13 cellular contexts compared by ENCODE assay signal in genomic region chr2:241269707-241270520, GRCh38. TPM values are rescaled to one million over a fixed set of nuclear protein-coding genes. Genes with fewer than 3 reads are reported as not detected.
DNase-seq lines count a peak whose midpoint lies in the region; TF ChIP-seq lines count a peak whose summit lies in the region.
"Had no signal": no experiment of that assay in that cellular context is flagged by ENCODE, and none has a peak within 500 bp of the region (broad histone marks: within the 10 kb centered on the region; RNA-seq: fewer than 3 reads in every experiment).

No MANE protein-coding gene starts in this region.

- peak overlapping the region; percentile 89 for H3K4me2 ChIP-seq in hepatocyte

- peak overlapping the region; percentile 90 for H3K4me3 ChIP-seq in hepatocyte
- peak overlapping the region; percentile 77 for H3K4me3 ChIP-seq in skeletal muscle cell (ENCODE audit: low read depth, low read length)
- no peak overlapping the region for H3K4me3 ChIP-seq in effector memory CD4-positive, alpha-beta T cell (ENCODE audit: insufficient read depth, low read depth, low read length, poor library complexity, severe bottlenecking)
- H3K4me3 ChIP-seq: ovary had no signal

- no peaks in the 10 kb centered on the region for H3K27me3 ChIP-seq in hepatocyte
- H3K27me3 ChIP-seq in effector memory CD4-positive, alpha-beta T cell (replicated peaks; ENCODE audit: control insufficient read depth, insufficient read depth, low read length, poor library complexity, severe bottlenecking): no peaks in the 10 kb centered on the region
- H3K27me3 ChIP-seq: ovary had no signal

- H3K9me3 Mint-ChIP-seq in activated T-helper 1 cell treated with anti-CD3 and anti-CD28 coated beads, Interleukin-12 subunit alpha, Interleukin-12 subunit beta, Interleukin-2, Interleukin-4 antibody, amounts not matched to agents 30 ng/mL and 10 ng/mL and 1 ng/mL, durations not matched to agents 14 hours and 24 hours and 36 hours: peaks cover 4% of the 10 kb centered on the region

- no peak overlapping the region for H3K27ac Mint-ChIP-seq in activated T-helper 1 cell treated with anti-CD3 and anti-CD28 coated beads, Interleukin-12 subunit alpha, Interleukin-12 subunit beta, Interleukin-2, Interleukin-4 antibody, amounts not matched to agents 30 ng/mL and 10 ng/mL and 1 ng/mL, durations not matched to agents 14 hours and 24 hours and 36 hours
- H3K27ac Mint-ChIP-seq: activated naive CD8-positive, alpha-beta T cell treated with anti-CD3 and anti-CD28 coated beads, Interleukin-2, amount 10 ng/mL, durations not matched to agents 7 days and 5 days had no signal

- WGBS in hepatocyte (ENCODE audit: low lambda C conversion rate, missing lambda C conversion rate): 86% methylated on average over 15 of the region's 15 CpGs

- peaks cover 26% of the 10 kb centered on the region for H3K36me3 Mint-ChIP-seq in activated T-helper 1 cell treated with anti-CD3 and anti-CD28 coated beads, Interleukin-12 subunit alpha, Interleukin-12 subunit beta, Interleukin-2, Interleukin-4 antibody, amounts not matched to agents 30 ng/mL and 10 ng/mL and 1 ng/mL, durations not matched to agents 14 hours and 24 hours and 36 hours (ENCODE audit: low read depth)

- H3K27ac ChIP-seq in hepatocyte: no peak overlapping the region
- H3K27ac ChIP-seq in effector memory CD4-positive, alpha-beta T cell (ENCODE audit: insufficient read depth, low read length, poor library complexity, severe bottlenecking): no peak overlapping the region
- H3K27ac ChIP-seq: ovary had no signal

- in situ Hi-C loops in ACHN (cut with HindIII; ENCODE audit: low pct_ligation_motif_present, low pct_unique_long_range_greater_than_20kb, low sequenced_read_pairs): no loop called here

- H3K4me1 Mint-ChIP-seq in activated T-helper 1 cell treated with anti-CD3 and anti-CD28 coated beads, Interleukin-12 subunit alpha, Interleukin-12 subunit beta, Interleukin-2, Interleukin-4 antibody, amounts not matched to agents 30 ng/mL and 10 ng/mL and 1 ng/mL, durations not matched to agents 14 hours and 24 hours and 36 hours (ENCODE audit: low read depth): peaks cover 29% of the 10 kb centered on the region

- no peak for TF ChIP-seq CTCF in hepatocyte (IDR thresholded peaks at IDR 0.05; ENCODE audit: poor library complexity)

- no peaks in the 10 kb centered on the region for H3K9me3 ChIP-seq in hepatocyte (ENCODE audit: low read depth)
- H3K9me3 ChIP-seq in effector memory CD4-positive, alpha-beta T cell (ENCODE audit: control insufficient read depth, low read length): no peaks in the 10 kb centered on the region
- H3K9me3 ChIP-seq: ovary had no signal

- H4K20me1 ChIP-seq in hepatocyte (ENCODE audit: insufficient read depth, poor library complexity, severe bottlenecking): peaks cover 72% of the 10 kb centered on the region

- no peaks in the 10 kb centered on the region for H3K27me3 Mint-ChIP-seq in activated T-helper 1 cell treated with anti-CD3 and anti-CD28 coated beads, Interleukin-12 subunit alpha, Interleukin-12 subunit beta, Interleukin-2, Interleukin-4 antibody, amounts not matched to agents 30 ng/mL and 10 ng/mL and 1 ng/mL, durations not matched to agents 14 hours and 24 hours and 36 hours (ENCODE audit: insufficient read depth)
- H3K27me3 Mint-ChIP-seq: activated naive CD8-positive, alpha-beta T cell treated with anti-CD3 and anti-CD28 coated beads, Interleukin-2, amount 10 ng/mL, durations not matched to agents 7 days and 5 days had no signal

- no peaks in the 10 kb centered on the region for H3K36me3 ChIP-seq in hepatocyte (replicated peaks; ENCODE audit: insufficient read depth, low read depth)
- peaks cover 25% of the 10 kb centered on the region for H3K36me3 ChIP-seq in effector memory CD4-positive, alpha-beta T cell (ENCODE audit: control insufficient read depth, insufficient read depth, low read length)
- H3K36me3 ChIP-seq: ovary had no signal

- peak; percentile 75 for DNase-seq in ELF-1 (ENCODE audit: low read depth, low spot score)
- no peak for DNase-seq in activated T-helper 1 cell treated with anti-CD3 and anti-CD28 coated beads, Interleukin-12 subunit alpha, Interleukin-12 subunit beta, Interleukin-2, Interleukin-4 antibody, amounts not matched to agents 30 ng/mL and 10 ng/mL and 1 ng/mL, durations not matched to agents 14 hours and 24 hours and 36 hours (ENCODE audit: low spot score)
- no peak for DNase-seq in hepatocyte (ENCODE audit: low spot score)
- no peak for DNase-seq in skeletal muscle cell (ENCODE audit: low read depth)
- no peak for DNase-seq in NCI-H2081 (lab: John Stamatoyannopoulos, UW)
- DNase-seq in ACHN: no peak
- no peak for DNase-seq in NCI-H1436 (lab: John Stamatoyannopoulos, UW)
- DNase-seq in effector memory CD4-positive, alpha-beta T cell: no peak
- DNase-seq: activated CD4-positive, alpha-beta T cell treated with anti-CD3 and anti-CD28 coated beads, Interleukin-2, amount 50 U/mL, for 4 hours; activated naive CD8-positive, alpha-beta T cell treated with anti-CD3 and anti-CD28 coated beads, Interleukin-2, amount 10 ng/mL, durations not matched to agents 7 days and 5 days; DMS53; NCI-H1417 treated with DMSO at 0.1 percent for 48 hours; ovary had no signal

- intact Hi-C loops in activated T-helper 1 cell treated with anti-CD3 and anti-CD28 coated beads, Interleukin-12 subunit alpha, Interleukin-12 subunit beta, Interleukin-2, Interleukin-4 antibody, amounts not matched to agents 30 ng/mL and 10 ng/mL and 1 ng/mL, durations not matched to agents 14 hours and 24 hours and 36 hours (cut with micrococcal nuclease): loop anchor here (5.0 kb wide), 2 partner anchors 87 to 172 kb away; partner anchors contain the start of gene FARP2

- no peak overlapping the region for H2AFZ ChIP-seq in hepatocyte

- peak overlapping the region; percentile 92 for H3K4me3 Mint-ChIP-seq in activated T-helper 1 cell treated with anti-CD3 and anti-CD28 coated beads, Interleukin-12 subunit alpha, Interleukin-12 subunit beta, Interleukin-2, Interleukin-4 antibody, amounts not matched to agents 30 ng/mL and 10 ng/mL and 1 ng/mL, durations not matched to agents 14 hours and 24 hours and 36 hours
- H3K4me3 Mint-ChIP-seq: activated naive CD8-positive, alpha-beta T cell treated with anti-CD3 and anti-CD28 coated beads, Interleukin-2, amount 10 ng/mL, durations not matched to agents 7 days and 5 days had no signal

- H3K9me2 ChIP-seq in hepatocyte (replicated peaks; ENCODE audit: insufficient read depth): no peaks in the 10 kb centered on the region

- H3K4me1 ChIP-seq in hepatocyte (ENCODE audit: insufficient read depth): peaks cover 29% of the 10 kb centered on the region
- peaks cover 15% of the 10 kb centered on the region for H3K4me1 ChIP-seq in effector memory CD4-positive, alpha-beta T cell (ENCODE audit: control insufficient read depth, insufficient read depth, low read length, poor library complexity, severe bottlenecking)

- peaks cover 97% of the 10 kb centered on the region for H3K79me2 ChIP-seq in hepatocyte

RNA-seq across cellular contexts. Expression of gene HDLBP, which starts 45.6 kb away (rescaled TPM):
- 270 and 273 TPM in 2 replicates for total RNA-seq in activated T-helper 1 cell treated with anti-CD3 and anti-CD28 coated beads, Interleukin-12 subunit alpha, Interleukin-12 subunit beta, Interleukin-2, Interleukin-4 antibody, amounts not matched to agents 30 ng/mL and 10 ng/mL and 1 ng/mL, durations not matched to agents 14 hours and 24 hours and 36 hours
- 393 and 437 TPM in 2 replicates for total RNA-seq in hepatocyte
- 389 and 394 TPM in 2 replicates for polyA plus RNA-seq in hepatocyte

RNA-seq across cellular contexts. Expression of gene SEPTIN2, which starts 45.8 kb away (rescaled TPM):
- 203 and 219 TPM in 2 replicates for total RNA-seq in activated T-helper 1 cell treated with anti-CD3 and anti-CD28 coated beads, Interleukin-12 subunit alpha, Interleukin-12 subunit beta, Interleukin-2, Interleukin-4 antibody, amounts not matched to agents 30 ng/mL and 10 ng/mL and 1 ng/mL, durations not matched to agents 14 hours and 24 hours and 36 hours
- 373 and 388 TPM in 2 replicates for total RNA-seq in hepatocyte
- polyA plus RNA-seq in hepatocyte: 314 and 315 TPM in 2 replicates
